ENCODE assay signal across 8 cellular contexts in genomic region chr7:124033093-124033806, GRCh38. TPM values are rescaled to one million over a fixed set of nuclear protein-coding genes. Genes with fewer than 3 reads are reported as not detected.
DNase-seq lines count a peak whose midpoint lies in the region; ATAC-seq and TF ChIP-seq lines count a peak whose summit lies in the region.

No MANE protein-coding gene starts in this region.

- H4K20me1 ChIP-seq in PC-9 (ENCODE audit: insufficient read depth): no peaks in the 10 kb centered on the region

- peaks cover 37 to 38% of the 10 kb centered on the region in 2 donors for H3K27me3 Mint-ChIP-seq in CD4-positive, alpha-beta memory T cell

- no peaks in the 10 kb centered on the region for H3K36me3 ChIP-seq in body of pancreas (replicated peaks in 1 of 2; ENCODE audit: insufficient read depth in 1 of 2, low read depth in 2 of 2)
- H3K36me3 ChIP-seq in PC-9 (ENCODE audit: low read depth): no peaks in the 10 kb centered on the region
- H3K36me3 ChIP-seq in CD4-positive, alpha-beta memory T cell (ENCODE audit: insufficient read depth, low read length): no peaks in the 10 kb centered on the region

- DNase-seq in Daoy (ENCODE audit: low read depth) (peak; percentile 44), body of pancreas (peak; percentile 65 to 82 (median 74)), inferior parietal cortex (ENCODE audit: extremely low spot score) (peak; percentile 55), SW 1271 (lab: John Stamatoyannopoulos, UW) (no peak), PC-9 (no peak)
- DNase-seq in stimulated activated naive CD8-positive, alpha-beta T cell treated with anti-CD3 and anti-CD28 coated beads, Interleukin-15, Interleukin-2, amounts not matched to agents 100 U/mL and 50 U/mL, for 24 hours: peak; percentile 3
- no peak for DNase-seq in CD4-positive, alpha-beta memory T cell

- H3K4me1 ChIP-seq in body of pancreas (peaks cover 32% of the 10 kb centered on the region), PC-9 (replicated peaks; ENCODE audit: insufficient read depth) (no peaks in the 10 kb centered on the region)
- no peaks in the 10 kb centered on the region for H3K4me1 ChIP-seq in CD4-positive, alpha-beta memory T cell (ENCODE audit: insufficient read depth, low read length)

- H3K9me2 ChIP-seq in PC-9 (ENCODE audit: insufficient read depth): no peaks in the 10 kb centered on the region

- 0 to 2% methylated on average over 7 to 58 of the region's 71 CpGs for WGBS in body of pancreas, 2 donors

- H3K36me3 Mint-ChIP-seq in CD4-positive, alpha-beta memory T cell: no peaks in the 10 kb centered on the region

- H3K4me2 ChIP-seq in PC-9: no peak overlapping the region

- POLR2A ChIA-PET in PC-9 (lab: Charles Lee; ENCODE audit: unreplicated experiment): no interaction called here
- POLR2A ChIA-PET in CD4-positive, alpha-beta memory T cell (lab: Charles Lee; ENCODE audit: partially characterized antibody): no interaction called here

- peaks cover 6 to 15% (median 8%) of the 10 kb centered on the region in 4 donors for H3K4me1 Mint-ChIP-seq in CD4-positive, alpha-beta memory T cell

- H3K27ac Mint-ChIP-seq in CD4-positive, alpha-beta memory T cell: no peak overlapping the region

- H3K4me3 Mint-ChIP-seq in CD4-positive, alpha-beta memory T cell: peak overlapping the region in 2 of 8 donors; percentile 1 to 31

- H3K27ac ChIP-seq in body of pancreas (peak overlapping the region in 1 of 4 donors; percentile 15), PC-9 (no peak overlapping the region)
- H3K27ac ChIP-seq in CD4-positive, alpha-beta memory T cell (ENCODE audit: low read depth, low read length): no peak overlapping the region

- CTCF ChIA-PET in PC-9 (lab: Charles Lee): no interaction called here
- CTCF ChIA-PET in CD4-positive, alpha-beta memory T cell (lab: Charles Lee; ENCODE audit: partially characterized antibody): no interaction called here

- no peaks in the 10 kb centered on the region for H3F3A ChIP-seq in PC-9 (ENCODE audit: insufficient read depth, low read depth)

- TF ChIP-seq CTCF in body of pancreas (IDR thresholded peaks at IDR 0.05) (peak in 1 of 7 experiments; percentile 2), PC-9 (conservative IDR thresholded peaks at IDR 0.05) (no peak)

- intact Hi-C loops in body of pancreas (cut with DNase I) (no loop called here), PC-9 (cut with micrococcal nuclease; ENCODE audit: unreplicated experiment) (no loop called here)
- intact Hi-C loops in CD4-positive, alpha-beta memory T cell (cut with micrococcal nuclease): no loop called here

- H3K9me3 ChIP-seq in body of pancreas (no peaks in the 10 kb centered on the region), PC-9 (ENCODE audit: insufficient read depth, low read depth) (no peaks in the 10 kb centered on the region)
- no peaks in the 10 kb centered on the region for H3K9me3 ChIP-seq in CD4-positive, alpha-beta memory T cell (ENCODE audit: control insufficient read depth in 1 of 2, low read length in 2 of 2)

- H2AFZ ChIP-seq in PC-9: no peak overlapping the region

- peak overlapping the region in 1 of 2 donors; percentile 1 for H3K4me3 ChIP-seq in body of pancreas
- H3K4me3 ChIP-seq in PC-9: no peak overlapping the region
- H3K4me3 ChIP-seq in CD4-positive, alpha-beta memory T cell (ENCODE audit: low read length in 2 of 2): no peak overlapping the region

- no peak for TF ChIP-seq POLR2A in body of pancreas (IDR thresholded peaks at IDR 0.05)

- ATAC-seq in HG02798 (IDR thresholded peaks at IDR 0.05; ENCODE audit: poor library complexity, unreplicated experiment) (peak; percentile 24), body of pancreas (peak; percentile 72)
- ATAC-seq in stimulated activated naive CD8-positive, alpha-beta T cell treated with anti-CD3 and anti-CD28 coated beads, Interleukin-15, Interleukin-2, amounts not matched to agents 100 U/mL and 50 U/mL, for 24 hours: peak; percentile 19

- H3K9me3 Mint-ChIP-seq in CD4-positive, alpha-beta memory T cell: peaks cover 0 to 12% (median 2%) of the 10 kb centered on the region in 8 donors

- no peaks in the 10 kb centered on the region for H3K79me2 ChIP-seq in PC-9 (ENCODE audit: low read depth)

- no TSS peak for BruUV-seq in PC-9 (replicated peaks; lab: Mats Ljungman, UMichigan)

- peaks cover 0 to 6% of the 10 kb centered on the region in 2 donors for H3K27me3 ChIP-seq in body of pancreas
- no peaks in the 10 kb centered on the region for H3K27me3 ChIP-seq in PC-9 (ENCODE audit: insufficient read depth, low read depth)
- peaks cover 6% of the 10 kb centered on the region for H3K27me3 ChIP-seq in CD4-positive, alpha-beta memory T cell (ENCODE audit: insufficient read depth, low read length)

RNA-seq across cellular contexts. Expression of gene TMEM229A, which starts 0.4 kb away (rescaled TPM):
- total RNA-seq in Daoy (2014; rRNA removed; shearing (Covaris generic)): not detected in 2 replicates
- total RNA-seq in body of pancreas (not detected), PC-9 (2021) (not detected in 2 replicates)
- not detected for total RNA-seq in CD4-positive, alpha-beta memory T cell
- polyA plus RNA-seq in CD4-positive, alpha-beta memory T cell: not detected

Comparison
In these comparisons a context has a peak if more than half of its experiments do, and no peak if none do; other contexts are left out.
1. DNase-seq: peak in Daoy (single experiment), body of pancreas (4 of 4), inferior parietal cortex (single experiment) and stimulated activated naive CD8-positive, alpha-beta T cell treated with anti-CD3 and anti-CD28 coated beads, Interleukin-15, Interleukin-2, amounts not matched to agents 100 U/mL and 50 U/mL, for 24 hours (single experiment); none in SW 1271 (0 of 2), PC-9 (0 of 2) and CD4-positive, alpha-beta memory T cell (0 of 5).
2. ATAC-seq: peak in every context shown above with its lines; median percentile 72 in body of pancreas; 24 in HG02798; 19 in stimulated activated naive CD8-positive, alpha-beta T cell treated with anti-CD3 and anti-CD28 coated beads, Interleukin-15, Interleukin-2, amounts not matched to agents 100 U/mL and 50 U/mL, for 24 hours.